In genomic region chr2:47737191-47737975, GRCh38 we compare ENCODE assay signal across 22 cellular contexts. TPM values are rescaled to one million over a fixed set of nuclear protein-coding genes. Genes with fewer than 3 reads are reported as not detected.
DNase-seq lines count a peak whose midpoint lies in the region; ATAC-seq and TF ChIP-seq lines count a peak whose summit lies in the region.
"Had no signal": no experiment of that assay in that cellular context is flagged by ENCODE, and none has a peak within 500 bp of the region (broad histone marks: within the 10 kb centered on the region; RNA-seq: fewer than 3 reads in every experiment).

No MANE protein-coding gene starts in this region.

- TF ChIP-seq CTCF in OCI-LY1 (IDR thresholded peaks at IDR 0.05; ENCODE audit: low read length): no peak
- no peak for TF ChIP-seq CTCF in endodermal cell (conservative IDR thresholded peaks at IDR 0.05)

- ATAC-seq in memory B cell (ENCODE audit: low read depth) (no peak), GM21786 (IDR thresholded peaks at IDR 0.05; ENCODE audit: unreplicated experiment) (no peak)
- ATAC-seq: A549, Panc1 had no signal

- H3K9me3 ChIP-seq in BLaER1 treated with 17β-estradiol and CSF1 and Interleukin-3, amounts not matched to agents 10 nM and 100 nM (replicated peaks in 1 of 11): peaks cover 0 to 24% (median 1%) of the 10 kb centered on the region in 11 experiments; a peak in 10 of 22 replicates
- no peaks in the 10 kb centered on the region for H3K9me3 ChIP-seq in OCI-LY1 (ENCODE audit: low read length)
- peaks cover 4% of the 10 kb centered on the region for H3K9me3 ChIP-seq in endodermal cell (ENCODE audit: control insufficient read depth, low read length)
- H3K9me3 ChIP-seq: A549, SK-N-SH had no signal

- H3F3A ChIP-seq in OCI-LY1 (ENCODE audit: insufficient read depth, low read length): peaks cover 4% of the 10 kb centered on the region; the same call in 1 of the 2 replicates

- H3K27ac ChIP-seq in BLaER1 treated with 17β-estradiol and CSF1 and Interleukin-3, amounts not matched to agents 10 nM and 100 nM: peak overlapping the region in 10 of 11 experiments; percentile 31 to 84 (median 68); a peak in 21 of 22 replicates
- H3K27ac ChIP-seq in OCI-LY1 (ENCODE audit: low read depth, low read length, poor library complexity, severe bottlenecking) (peak overlapping the region; percentile 5), endodermal cell (ENCODE audit: low read depth, low read length) (no peak overlapping the region)
- H3K27ac ChIP-seq: A549, KMS-11 had no signal

- H3K27ac Mint-ChIP-seq in endodermal cell (peak overlapping the region; percentile 22), memory B cell (peak overlapping the region; percentile 50)
- H3K27ac Mint-ChIP-seq: CD4-positive, alpha-beta memory T cell had no signal

- H3K4me1 Mint-ChIP-seq in endodermal cell: peaks cover 45% of the 10 kb centered on the region
- peaks cover 13% of the 10 kb centered on the region for H3K4me1 Mint-ChIP-seq in memory B cell
- H3K4me1 Mint-ChIP-seq: CD4-positive, alpha-beta memory T cell had no signal

- 90 to 95% methylated on average over 2 to 3 of the region's 3 CpGs for WGBS in endodermal cell (ENCODE audit: insufficient coverage in 1 of 2, insufficient read length in 1 of 2), 2 experiments

- H3K9ac ChIP-seq in BLaER1 treated with 17β-estradiol and CSF1 and Interleukin-3, amounts not matched to agents 10 nM and 100 nM: peak overlapping the region in 6 of 11 experiments; percentile 35 to 74 (median 68); a peak in 11 of 22 replicates
- H3K9ac ChIP-seq in OCI-LY1 (ENCODE audit: low read length) (no peak overlapping the region), endodermal cell (ENCODE audit: extremely low read depth, low read length, poor library complexity, severe bottlenecking) (no peak overlapping the region)
- H3K9ac ChIP-seq: KMS-11, SK-N-SH had no signal

- peaks cover 0 to 100% (median 72%) of the 10 kb centered on the region in 11 experiments; a peak in 16 of 22 replicates for H3K36me3 ChIP-seq in BLaER1 treated with 17β-estradiol and CSF1 and Interleukin-3, amounts not matched to agents 10 nM and 100 nM
- H3K36me3 ChIP-seq in OCI-LY1 (ENCODE audit: insufficient read depth, low read length) (peaks cover 71% of the 10 kb centered on the region), endodermal cell (ENCODE audit: control insufficient read depth, insufficient read depth, low read length) (no peaks in the 10 kb centered on the region)

- H3K4me3 Mint-ChIP-seq in endodermal cell (no peak overlapping the region), memory B cell (no peak overlapping the region)
- H3K4me3 Mint-ChIP-seq: CD4-positive, alpha-beta memory T cell had no signal

- peak overlapping the region in 10 of 11 experiments; percentile 7 to 83 (median 70); a peak in 19 of 22 replicates for H3K4me2 ChIP-seq in BLaER1 treated with 17β-estradiol and CSF1 and Interleukin-3, amounts not matched to agents 10 nM and 100 nM
- H3K4me2 ChIP-seq in OCI-LY1 (ENCODE audit: low read length): no peak overlapping the region
- H3K4me2 ChIP-seq: A549, KMS-11, SK-N-SH had no signal

- DNase-seq in endodermal cell (no peak), memory B cell (ENCODE audit: low spot score in 2 of 2) (no peak), DMS79 treated with DMSO at 0.1 percent for 48 hours (lab: John Stamatoyannopoulos, UW) (no peak), COLO829 (ENCODE audit: low spot score) (no peak)
- no peak for DNase-seq in stimulated activated CD4-positive, alpha-beta T cell treated with anti-CD3 and anti-CD28 coated beads, Interleukin-4, amount 100 ng/mL, for 4 hours
- DNase-seq: AML-193; CD4-positive, alpha-beta memory T cell; DMS 273 treated with DMSO at 0.1 percent for 48 hours; EL; MM.1S; NCI-H1105; NCI-H1694 treated with DMSO at 0.1 percent for 48 hours; NCI-H446 treated with DMSO at 0.1 percent for 48 hours; NCI-H774; Right ventricle myocardium superior; SK-N-SH had no signal

- H3K4me1 ChIP-seq in BLaER1 treated with 17β-estradiol and CSF1 and Interleukin-3, amounts not matched to agents 10 nM and 100 nM: peaks cover 34 to 97% (median 91%) of the 10 kb centered on the region in 10 experiments
- H3K4me1 ChIP-seq in OCI-LY1 (ENCODE audit: insufficient read depth, low read length, severe bottlenecking) (peaks cover 71% of the 10 kb centered on the region), endodermal cell (ENCODE audit: control insufficient read depth, insufficient read depth, low read length) (peaks cover 7% of the 10 kb centered on the region)
- H3K4me1 ChIP-seq: A549 had no signal

- H3K36me3 Mint-ChIP-seq in endodermal cell (ENCODE audit: low read depth): no peaks in the 10 kb centered on the region
- H3K36me3 Mint-ChIP-seq in memory B cell: no peaks in the 10 kb centered on the region
- H3K36me3 Mint-ChIP-seq: CD4-positive, alpha-beta memory T cell had no signal

- no peaks in the 10 kb centered on the region for H4K20me1 ChIP-seq in BLaER1 treated with 17β-estradiol and CSF1 and Interleukin-3, amounts not matched to agents 10 nM and 100 nM
- no peaks in the 10 kb centered on the region for H4K20me1 ChIP-seq in OCI-LY1 (ENCODE audit: insufficient read depth, low read length)

- no peaks in the 10 kb centered on the region for H3K79me2 ChIP-seq in OCI-LY1 (ENCODE audit: insufficient read depth, low read length)

- H3K4me3 ChIP-seq in BLaER1 treated with 17β-estradiol and CSF1 and Interleukin-3, amounts not matched to agents 10 nM and 100 nM: no peak overlapping the region
- H3K4me3 ChIP-seq in OCI-LY1 (ENCODE audit: low read depth, low read length, poor library complexity, severe bottlenecking) (no peak overlapping the region), endodermal cell (ENCODE audit: low read length) (no peak overlapping the region)
- H3K4me3 ChIP-seq: A549 had no signal

- H3K27me3 ChIP-seq in BLaER1 treated with 17β-estradiol and CSF1 and Interleukin-3, amounts not matched to agents 10 nM and 100 nM: no peaks in the 10 kb centered on the region
- H3K27me3 ChIP-seq in OCI-LY1 (ENCODE audit: insufficient read depth, low read length) (no peaks in the 10 kb centered on the region), endodermal cell (ENCODE audit: control insufficient read depth, insufficient read depth, low read length, poor library complexity, severe bottlenecking) (no peaks in the 10 kb centered on the region)

- no peaks in the 10 kb centered on the region for H3K9me3 Mint-ChIP-seq in endodermal cell
- no peaks in the 10 kb centered on the region for H3K9me3 Mint-ChIP-seq in memory B cell
- H3K9me3 Mint-ChIP-seq: CD4-positive, alpha-beta memory T cell had no signal

- H3K9me2 ChIP-seq in OCI-LY1 (ENCODE audit: low read depth, low read length): no peaks in the 10 kb centered on the region
- H3K9me2 ChIP-seq: SK-N-SH had no signal

- no peaks in the 10 kb centered on the region for H3K27me3 Mint-ChIP-seq in endodermal cell (ENCODE audit: insufficient read depth)
- no peaks in the 10 kb centered on the region for H3K27me3 Mint-ChIP-seq in memory B cell

- no peak overlapping the region for H2AFZ ChIP-seq in OCI-LY1 (ENCODE audit: low read length)

RNA-seq across cellular contexts. Expression of gene MSH6, which starts 45.6 kb away (rescaled TPM):
- 100 to 1,000 TPM; 363 to 368 TPM for total RNA-seq in endodermal cell
- 136 TPM for polyA plus RNA-seq in endodermal cell (2013, experiment 1 of 2)
- 134 TPM for polyA plus RNA-seq in endodermal cell (2013, experiment 2 of 2)

Comparison
In these comparisons a context has a peak if more than half of its experiments do, and no peak if none do; other contexts are left out.
1. H3K9ac ChIP-seq: peak in BLaER1 treated with 17β-estradiol and CSF1 and Interleukin-3, amounts not matched to agents 10 nM and 100 nM (6 of 11); none in OCI-LY1 (single experiment) and endodermal cell (single experiment).